8 cellular contexts compared by ENCODE assay signal in genomic region chr5:149452665-149453617, GRCh38.
DNase-seq lines count a peak whose midpoint lies in the region; TF ChIP-seq lines count a peak whose summit lies in the region.

No MANE protein-coding gene starts in this region.

- H3K36me3 ChIP-seq in DOHH2 (ENCODE audit: control insufficient read depth, low read length) (no peaks in the 10 kb centered on the region), adipocyte (ENCODE audit: control insufficient read depth, insufficient read depth, low read length, severe bottlenecking) (no peaks in the 10 kb centered on the region), cardiac muscle cell (no peaks in the 10 kb centered on the region)

- H3K9me3 ChIP-seq in DOHH2 (ENCODE audit: control insufficient read depth, insufficient read depth, low read length) (no peaks in the 10 kb centered on the region), adipocyte (ENCODE audit: control insufficient read depth, low read length) (no peaks in the 10 kb centered on the region), cardiac muscle cell (ENCODE audit: low read depth) (no peaks in the 10 kb centered on the region)

- no peak overlapping the region for H3K4me3 ChIP-seq in DOHH2 (ENCODE audit: low read length)
- H3K4me3 ChIP-seq in adipocyte (ENCODE audit: low read length) = peak overlapping the region; percentile 22
- no peak overlapping the region for H3K4me3 ChIP-seq in cardiac muscle cell

- H3K4me1 ChIP-seq in DOHH2 (ENCODE audit: control insufficient read depth, low read length) (peaks cover 25% of the 10 kb centered on the region), adipocyte (ENCODE audit: control insufficient read depth, insufficient read depth, low read length) (peaks cover 65% of the 10 kb centered on the region), cardiac muscle cell (ENCODE audit: low read depth) (peaks cover 51% of the 10 kb centered on the region)

- TF ChIP-seq CTCF in DOHH2 (IDR thresholded peaks at IDR 0.05; ENCODE audit: low read depth, low read length, poor library complexity, severe bottlenecking) (no peak), cardiac muscle cell (IDR thresholded peaks at IDR 0.05; ENCODE audit: low read depth, low read length) (peak; percentile 28), progenitor cell of endocrine pancreas (IDR thresholded peaks at IDR 0.05; ENCODE audit: unreplicated experiment) (no peak)

- no peaks in the 10 kb centered on the region for H3K9me3 Mint-ChIP-seq in progenitor cell of endocrine pancreas (ENCODE audit: low read depth)

- H3K9me2 ChIP-seq in DOHH2 (replicated peaks; ENCODE audit: control insufficient read depth, low read length) = no peaks in the 10 kb centered on the region

- no peaks in the 10 kb centered on the region for H3K27me3 Mint-ChIP-seq in progenitor cell of endocrine pancreas

- no peaks in the 10 kb centered on the region for H3K36me3 Mint-ChIP-seq in progenitor cell of endocrine pancreas (ENCODE audit: insufficient read depth)

- H4K20me1 ChIP-seq in DOHH2 (ENCODE audit: control insufficient read depth, insufficient read depth, low read depth, low read length) = no peaks in the 10 kb centered on the region

- H3K4me1 Mint-ChIP-seq in progenitor cell of endocrine pancreas (ENCODE audit: low read depth) = peaks cover 20% of the 10 kb centered on the region

- no peaks in the 10 kb centered on the region for H3K79me2 ChIP-seq in DOHH2 (ENCODE audit: control insufficient read depth, low read length)

- H3K27ac ChIP-seq in DOHH2 (ENCODE audit: low read depth, low read length) (no peak overlapping the region), cardiac muscle cell (peak overlapping the region; percentile 94)

- peak overlapping the region; percentile 43 for H3K4me2 ChIP-seq in DOHH2 (ENCODE audit: low read length)

- peak overlapping the region; percentile 82 for H3K9ac ChIP-seq in adipocyte (ENCODE audit: low read length)

- H3K4me3 Mint-ChIP-seq in progenitor cell of endocrine pancreas (ENCODE audit: low read depth) = no peak overlapping the region

- 0 out of 2 replicates have a peak, but pooled peaks cover 3% of the 10 kb centered on the region for H3F3A ChIP-seq in DOHH2 (ENCODE audit: control insufficient read depth, insufficient read depth)

- H3K27me3 ChIP-seq in DOHH2 (ENCODE audit: control insufficient read depth, low read length) (no peaks in the 10 kb centered on the region), adipocyte (replicated peaks; ENCODE audit: control insufficient read depth, insufficient read depth, low read length) (no peaks in the 10 kb centered on the region), cardiac muscle cell (no peaks in the 10 kb centered on the region)

- DNase-seq in adipocyte (ENCODE audit: low read depth) (peak; percentile 96), cardiac muscle cell (ENCODE audit: low read depth in 1 of 2, low spot score in 1 of 2) (peak in 1 of 2 donors; percentile 95), progenitor cell of endocrine pancreas (ENCODE audit: low spot score, unreplicated experiment) (no peak), SKM-1 treated with dmso at 0.1 percent for 144 hours (lab: John Stamatoyannopoulos, UW; ENCODE audit: unreplicated experiment) (no peak), NCI-H1436 (lab: John Stamatoyannopoulos, UW) (no peak)
- DNase-seq in activated CD4-positive, CD25-positive, alpha-beta regulatory T cell (lab: John Stamatoyannopoulos, UW) = no peak
- DNase-seq in activated T-cell treated with anti-CD3 and anti-CD28 coated beads, Interleukin-2, amount 50 U/mL, for 1 hour = no peak

- peak overlapping the region; percentile 97 for H3K27ac Mint-ChIP-seq in progenitor cell of endocrine pancreas
